In the genomic region with DNA sequence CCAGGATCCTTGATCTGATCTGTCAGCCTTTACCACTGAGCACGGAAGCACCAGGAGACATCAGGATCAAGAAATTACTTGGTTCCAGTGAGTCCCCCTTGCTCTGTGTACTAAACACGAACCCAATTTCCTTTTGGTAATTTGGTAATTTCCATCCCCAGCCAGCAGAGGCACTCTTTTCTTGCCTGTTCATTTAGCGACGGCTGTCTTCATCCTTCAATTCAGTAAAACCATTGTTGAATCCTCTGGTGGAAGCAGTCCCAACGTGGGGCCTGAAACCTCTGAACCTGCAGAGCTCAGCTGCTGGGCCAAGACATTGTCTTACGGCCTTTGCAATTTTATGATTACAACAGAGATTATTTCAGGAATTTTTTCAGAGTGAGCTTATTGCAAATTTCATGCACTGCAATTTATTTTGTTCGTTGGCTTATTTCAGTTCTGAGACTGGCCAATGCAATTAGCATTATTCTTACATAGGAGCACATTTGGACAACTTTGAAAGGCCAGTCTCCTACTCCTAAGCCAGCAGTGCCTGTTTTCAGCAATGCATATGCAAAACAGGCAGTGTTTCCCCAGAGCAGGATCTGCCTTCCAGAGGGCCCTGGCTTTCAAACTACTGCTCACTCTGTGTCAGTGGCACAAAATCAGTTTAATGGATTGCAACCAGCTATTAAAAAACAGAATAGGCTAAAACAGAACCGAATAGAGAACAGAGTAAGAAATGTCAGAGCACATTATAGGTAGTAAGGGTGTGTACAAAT, we compare ENCODE assay signal across 13 cellular contexts.
DNase-seq lines count a peak whose midpoint lies in the region; ATAC-seq, FAIRE-seq and TF ChIP-seq lines count a peak whose summit lies in the region.
"Had no signal": no experiment of that assay in that cellular context is flagged by ENCODE, and none has a peak within 500 bp of the region (broad histone marks: within the 10 kb centered on the region; RNA-seq: fewer than 3 reads in every experiment).

No MANE protein-coding gene starts in this region.

- H3K79me2 ChIP-seq in HepG2 (ENCODE audit: insufficient read depth, low read length), result no peaks in the 10 kb centered on the region

- no peak overlapping the region for H2AFZ ChIP-seq in HepG2 (ENCODE audit: low read length)

- no peaks in the 10 kb centered on the region for H3K27me3 ChIP-seq in HUES48 (ENCODE audit: control insufficient read depth, insufficient read depth, low read length)
- no peaks in the 10 kb centered on the region; a peak in 2 of 5 replicates for H3K27me3 ChIP-seq in HepG2 (ENCODE audit: control insufficient read depth in 1 of 2, insufficient read depth in 2 of 2, low read length in 2 of 2)
- H3K27me3 ChIP-seq: sigmoid colon had no signal

- BruUV-seq in HepG2 (replicated peaks; lab: Mats Ljungman, UMichigan), result no TSS peak

- H4K20me1 ChIP-seq in HepG2 (ENCODE audit: insufficient read depth, low read length), result no peaks in the 10 kb centered on the region

- H3K9ac ChIP-seq in HUES48 (ENCODE audit: low read depth, low read length) (no peak overlapping the region), HepG2 (ENCODE audit: insufficient read depth, low read depth, low read length) (no peak overlapping the region)

- H3K4me1 ChIP-seq in HUES48 (ENCODE audit: control insufficient read depth, insufficient read depth, low read length) (peaks cover 6% of the 10 kb centered on the region), HepG2 (ENCODE audit: insufficient read depth, low read length) (no peaks in the 10 kb centered on the region)

- H3K36me3 ChIP-seq in HUES48 (ENCODE audit: control insufficient read depth, insufficient read depth, low read length) (no peaks in the 10 kb centered on the region), HepG2 (replicated peaks in 1 of 2; ENCODE audit: control insufficient read depth in 1 of 2, insufficient read depth in 2 of 2, low read length in 2 of 2) (no peaks in the 10 kb centered on the region)
- H3K36me3 ChIP-seq: sigmoid colon had no signal

- intact Hi-C loops in HepG2 (cut with micrococcal nuclease; ENCODE audit: unreplicated experiment), result no loop called here
- intact Hi-C loops in lower leg skin (cut with DNase I; ENCODE audit: low total_unique reads), result no loop called here

- TF ChIP-seq CTCF in VCaP (conservative IDR thresholded peaks at IDR 0.05) (0 out of 2 replicates have a peak, but pooled peaks have one; percentile 31), HepG2 (CRISPR knock-in tag; IDR thresholded peaks at IDR 0.05) (no peak), lower leg skin (IDR thresholded peaks at IDR 0.05) (no peak)

- no peaks in the 10 kb centered on the region for H3K4me1 Mint-ChIP-seq in activated naive CD4-positive, alpha-beta T cell treated with anti-CD3 and anti-CD28 coated beads, Interleukin-2, amount 10 ng/mL, durations not matched to agents 7 days and 5 days

- no peak overlapping the region for H3K4me2 ChIP-seq in HepG2 (ENCODE audit: low read depth, low read length)

- CTCF ChIA-PET in HepG2 (lab: Yijun Ruan, JAX; ENCODE audit: low intra/inter-chr PET ratio, low total read pairs), result no interaction called here
- CTCF ChIA-PET in activated naive CD4-positive, alpha-beta T cell treated with anti-CD3 and anti-CD28 coated beads, Interleukin-2, amount 10 ng/mL, durations not matched to agents 7 days and 5 days (lab: Charles Lee), result no interaction called here

- H3K4me3 ChIP-seq in HUES48 (ENCODE audit: low read depth, low read length) (no peak overlapping the region), HepG2 (replicated peaks in 1 of 3; ENCODE audit: insufficient read depth in 1 of 3, low read depth in 2 of 3, low read length in 3 of 3) (no peak overlapping the region), lower leg skin (ENCODE audit: low read depth, poor library complexity, severe bottlenecking) (no peak overlapping the region)
- H3K4me3 ChIP-seq: sigmoid colon had no signal

- ATAC-seq in HepG2, result peak; percentile 31; the same call in 2 of the 3 replicates
- no peak for ATAC-seq in GM18907 (IDR thresholded peaks at IDR 0.05; ENCODE audit: unreplicated experiment)

- in situ Hi-C loops in HepG2 (cut with HindIII; ENCODE audit: extremely low pct_ligation_motif_present, low pct_unique_long_range_greater_than_20kb), result no loop called here

- no peak overlapping the region for H3K27ac Mint-ChIP-seq in activated naive CD4-positive, alpha-beta T cell treated with anti-CD3 and anti-CD28 coated beads, Interleukin-2, amount 10 ng/mL, durations not matched to agents 7 days and 5 days
- H3K27ac Mint-ChIP-seq: activated T-cell treated with anti-CD3 and anti-CD28 coated beads, Interleukin-2, amount 50 U/mL, for 24 hours; dendritic cell treated with granulocyte-macrophage colony-stimulating factor and Interleukin-4, amounts not matched to agents 40 ng/mL and 50 ng/mL, for 4 days had no signal

- TF ChIP-seq EP300 in HepG2 (IDR thresholded peaks at IDR 0.05; ENCODE audit: low read depth in 2 of 2, low read length in 2 of 2) (no peak), HepG2 (CRISPR knock-in tag; IDR thresholded peaks at IDR 0.05; ENCODE audit: borderline replicate concordance) (no peak)

- WGBS in HepG2 (ENCODE audit: low lambda C conversion rate), result 4% methylated on average over 8 of the region's 8 CpGs
- WGBS in lower leg skin, 2 donors, result 53 to 58% methylated on average over 8 of the region's 8 CpGs

- TF ChIP-seq RAD21 in HepG2 (CRISPR knock-in tag; IDR thresholded peaks at IDR 0.05), result no peak

- TF ChIP-seq POLR2A in HepG2 (IDR thresholded peaks at IDR 0.05; ENCODE audit: insufficient read depth in 1 of 2, low read depth in 2 of 2, low read length in 2 of 2) (no peak), lower leg skin (IDR thresholded peaks at IDR 0.05) (no peak)

- POLR2A ChIA-PET in HepG2 (lab: Yijun Ruan, JAX), result no interaction called here

- H3K9me3 ChIP-seq in HUES48 (ENCODE audit: control insufficient read depth, insufficient read depth, low read length) (no peaks in the 10 kb centered on the region), HepG2 (ENCODE audit: low read length) (peaks cover 3% of the 10 kb centered on the region)
- H3K9me3 ChIP-seq: sigmoid colon had no signal

- H3K27me3 Mint-ChIP-seq in activated naive CD4-positive, alpha-beta T cell treated with anti-CD3 and anti-CD28 coated beads, Interleukin-2, amount 10 ng/mL, durations not matched to agents 7 days and 5 days, result no peaks in the 10 kb centered on the region
- H3K27me3 Mint-ChIP-seq: activated T-cell treated with anti-CD3 and anti-CD28 coated beads, Interleukin-2, amount 50 U/mL, for 24 hours; dendritic cell treated with granulocyte-macrophage colony-stimulating factor and Interleukin-4, amounts not matched to agents 40 ng/mL and 50 ng/mL, for 4 days had no signal

- no peak overlapping the region for H3K4me3 Mint-ChIP-seq in activated naive CD4-positive, alpha-beta T cell treated with anti-CD3 and anti-CD28 coated beads, Interleukin-2, amount 10 ng/mL, durations not matched to agents 7 days and 5 days
- H3K4me3 Mint-ChIP-seq: activated T-cell treated with anti-CD3 and anti-CD28 coated beads, Interleukin-2, amount 50 U/mL, for 24 hours; dendritic cell treated with granulocyte-macrophage colony-stimulating factor and Interleukin-4, amounts not matched to agents 40 ng/mL and 50 ng/mL, for 4 days had no signal

- DNase-seq in Ammon's horn (ENCODE audit: low spot score), result peak; percentile 40
- no peak for DNase-seq in HepG2 (ENCODE audit: low spot score)
- DNase-seq in activated naive CD4-positive, alpha-beta T cell treated with anti-CD3 and anti-CD28 coated beads, Interleukin-2, amount 10 ng/mL, durations not matched to agents 7 days and 5 days, result no peak
- DNase-seq in activated T-cell treated with anti-CD3 and anti-CD28 coated beads, Interleukin-2, amount 50 U/mL, for 48 hours, result no peak
- no peak for DNase-seq in lower leg skin (ENCODE audit: low spot score in 2 of 2)
- DNase-seq: activated T-cell treated with anti-CD3 and anti-CD28 coated beads, Interleukin-2, amount 50 U/mL, for 24 hours; sigmoid colon; SW 1271 had no signal

- peaks cover 14% of the 10 kb centered on the region for H3K9me3 Mint-ChIP-seq in activated naive CD4-positive, alpha-beta T cell treated with anti-CD3 and anti-CD28 coated beads, Interleukin-2, amount 10 ng/mL, durations not matched to agents 7 days and 5 days

- no peak for FAIRE-seq in HepG2 (lab: Jason Lieb, UNC)
- FAIRE-seq: keratinocyte had no signal

- no peaks in the 10 kb centered on the region for H3K36me3 Mint-ChIP-seq in activated naive CD4-positive, alpha-beta T cell treated with anti-CD3 and anti-CD28 coated beads, Interleukin-2, amount 10 ng/mL, durations not matched to agents 7 days and 5 days

- H3K27ac ChIP-seq in HUES48 (ENCODE audit: low read depth, low read length) (peak overlapping the region; percentile 9), VCaP (no peak overlapping the region), HepG2 (ENCODE audit: extremely low read length, insufficient read depth, low read length) (no peak overlapping the region)
- H3K27ac ChIP-seq: sigmoid colon had no signal

TF ChIP-seq in HepG2, 621 proteins besides CTCF, POLR2A, EP300 and RAD21 (continues in another document):
- no peak for TF ChIP-seq MED1 (CRISPR knock-in tag; IDR thresholded peaks at IDR 0.05)
- no peak for TF ChIP-seq MIXL1 (CRISPR knock-in tag; IDR thresholded peaks at IDR 0.05)
- TF ChIP-seq ZBTB21 (CRISPR knock-in tag; IDR thresholded peaks at IDR 0.05), result no peak
- TF ChIP-seq ZNF747 (CRISPR knock-in tag; IDR thresholded peaks at IDR 0.05; ENCODE audit: borderline replicate concordance), result no peak
- TF ChIP-seq, protein P1, sequence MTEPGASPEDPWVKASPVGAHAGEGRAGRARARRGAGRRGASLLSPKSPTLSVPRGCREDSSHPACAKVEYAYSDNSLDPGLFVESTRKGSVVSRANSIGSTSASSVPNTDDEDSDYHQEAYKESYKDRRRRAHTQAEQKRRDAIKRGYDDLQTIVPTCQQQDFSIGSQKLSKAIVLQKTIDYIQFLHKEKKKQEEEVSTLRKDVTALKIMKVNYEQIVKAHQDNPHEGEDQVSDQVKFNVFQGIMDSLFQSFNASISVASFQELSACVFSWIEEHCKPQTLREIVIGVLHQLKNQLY (CRISPR knock-in tag; IDR thresholded peaks at IDR 0.05), result no peak
- TF ChIP-seq ZNF607 (CRISPR knock-in tag; IDR thresholded peaks at IDR 0.05; ENCODE audit: borderline replicate concordance), result no peak
- no peak for TF ChIP-seq AHR (CRISPR knock-in tag; IDR thresholded peaks at IDR 0.05)
- no peak for TF ChIP-seq ELF1 (CRISPR knock-in tag; IDR thresholded peaks at IDR 0.05)
- no peak for TF ChIP-seq ZBTB1 (CRISPR knock-in tag; IDR thresholded peaks at IDR 0.05; ENCODE audit: borderline replicate concordance)
- TF ChIP-seq STAT5B (CRISPR knock-in tag; IDR thresholded peaks at IDR 0.05), result no peak
- no peak for TF ChIP-seq ZNF562 (CRISPR knock-in tag; IDR thresholded peaks at IDR 0.05; ENCODE audit: borderline replicate concordance)
- no peak for TF ChIP-seq IRF1 (CRISPR knock-in tag; IDR thresholded peaks at IDR 0.05; ENCODE audit: low read depth)
